Comparison of ENCODE assay signal across 1 cellular context in the genomic region with DNA sequence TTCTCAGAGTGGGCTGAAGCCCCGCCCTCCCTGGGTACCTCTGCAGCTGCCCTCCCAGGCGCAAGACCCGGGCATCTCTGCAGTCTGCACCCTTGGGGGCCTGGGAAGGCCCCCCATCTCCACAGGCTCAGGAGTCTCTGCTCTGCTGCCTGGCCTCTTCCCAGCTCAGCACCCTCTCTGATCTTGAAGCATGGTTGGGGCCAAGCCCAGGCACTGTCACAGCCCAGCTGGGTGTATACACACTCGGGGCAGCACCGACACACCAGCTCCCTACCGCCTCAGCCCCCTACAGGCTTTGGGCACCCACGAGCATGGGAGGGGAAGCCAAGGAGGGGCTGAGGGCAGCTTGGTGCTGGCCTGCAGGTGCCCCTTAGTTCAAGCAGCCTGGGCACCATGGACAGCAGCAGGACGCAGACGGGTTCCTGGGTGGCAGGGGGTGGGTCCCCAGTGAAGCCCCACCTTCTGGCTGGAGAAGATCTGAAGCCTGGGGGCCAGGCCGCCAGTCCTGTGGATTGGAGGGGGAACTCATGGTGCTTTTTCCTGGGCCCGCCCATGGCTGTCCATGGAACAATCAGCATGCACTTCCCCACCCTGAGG.
TF ChIP-seq lines count a peak whose summit lies in the region.

No MANE protein-coding gene starts in this region.

TF ChIP-seq in A549, 52 proteins besides CTCF, POLR2A, EP300 and RAD21:
- TF ChIP-seq, protein P1, sequence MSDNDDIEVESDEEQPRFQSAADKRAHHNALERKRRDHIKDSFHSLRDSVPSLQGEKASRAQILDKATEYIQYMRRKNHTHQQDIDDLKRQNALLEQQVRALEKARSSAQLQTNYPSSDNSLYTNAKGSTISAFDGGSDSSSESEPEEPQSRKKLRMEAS (IDR thresholded peaks at IDR 0.05) = no peak
- TF ChIP-seq MAFK (IDR thresholded peaks at IDR 0.05; ENCODE audit: partially characterized antibody) = no peak
- no peak for TF ChIP-seq ZC3H11A (IDR thresholded peaks at IDR 0.05)
- TF ChIP-seq, protein P2, sequence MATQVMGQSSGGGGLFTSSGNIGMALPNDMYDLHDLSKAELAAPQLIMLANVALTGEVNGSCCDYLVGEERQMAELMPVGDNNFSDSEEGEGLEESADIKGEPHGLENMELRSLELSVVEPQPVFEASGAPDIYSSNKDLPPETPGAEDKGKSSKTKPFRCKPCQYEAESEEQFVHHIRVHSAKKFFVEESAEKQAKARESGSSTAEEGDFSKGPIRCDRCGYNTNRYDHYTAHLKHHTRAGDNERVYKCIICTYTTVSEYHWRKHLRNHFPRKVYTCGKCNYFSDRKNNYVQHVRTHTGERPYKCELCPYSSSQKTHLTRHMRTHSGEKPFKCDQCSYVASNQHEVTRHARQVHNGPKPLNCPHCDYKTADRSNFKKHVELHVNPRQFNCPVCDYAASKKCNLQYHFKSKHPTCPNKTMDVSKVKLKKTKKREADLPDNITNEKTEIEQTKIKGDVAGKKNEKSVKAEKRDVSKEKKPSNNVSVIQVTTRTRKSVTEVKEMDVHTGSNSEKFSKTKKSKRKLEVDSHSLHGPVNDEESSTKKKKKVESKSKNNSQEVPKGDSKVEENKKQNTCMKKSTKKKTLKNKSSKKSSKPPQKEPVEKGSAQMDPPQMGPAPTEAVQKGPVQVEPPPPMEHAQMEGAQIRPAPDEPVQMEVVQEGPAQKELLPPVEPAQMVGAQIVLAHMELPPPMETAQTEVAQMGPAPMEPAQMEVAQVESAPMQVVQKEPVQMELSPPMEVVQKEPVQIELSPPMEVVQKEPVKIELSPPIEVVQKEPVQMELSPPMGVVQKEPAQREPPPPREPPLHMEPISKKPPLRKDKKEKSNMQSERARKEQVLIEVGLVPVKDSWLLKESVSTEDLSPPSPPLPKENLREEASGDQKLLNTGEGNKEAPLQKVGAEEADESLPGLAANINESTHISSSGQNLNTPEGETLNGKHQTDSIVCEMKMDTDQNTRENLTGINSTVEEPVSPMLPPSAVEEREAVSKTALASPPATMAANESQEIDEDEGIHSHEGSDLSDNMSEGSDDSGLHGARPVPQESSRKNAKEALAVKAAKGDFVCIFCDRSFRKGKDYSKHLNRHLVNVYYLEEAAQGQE (IDR thresholded peaks at IDR 0.05) = peak; percentile 76
- TF ChIP-seq CBX2 (IDR thresholded peaks at IDR 0.05; ENCODE audit: borderline replicate concordance, low read depth) = no peak
